Comparison of ENCODE assay signal across 16 cellular contexts in genomic region chr17:12985431-12986285, GRCh38. TPM values are rescaled to one million over a fixed set of nuclear protein-coding genes. Genes with fewer than 3 reads are reported as not detected.
A peak's percentile ranks its signal among the peaks of the same experiment; 100 is the strongest.
DNase-seq lines count a peak whose midpoint lies in the region; ATAC-seq and TF ChIP-seq lines count a peak whose summit lies in the region.
"Had no signal": no experiment of that assay in that cellular context is flagged by ENCODE, and none has a peak within 500 bp of the region (broad histone marks: within the 10 kb centered on the region; RNA-seq: fewer than 3 reads in every experiment).

No MANE protein-coding gene starts in this region.

- in situ Hi-C loops in gastrocnemius medialis (cut with MboI; ENCODE audit: low sequenced_read_pairs in 4 of 4) = no loop called here

- H3K4me1 Mint-ChIP-seq in osteocyte (ENCODE audit: unreplicated experiment) = peaks cover 2% of the 10 kb centered on the region
- peaks cover 0 to 8% (median 0%) of the 10 kb centered on the region in 7 donors for H3K4me1 Mint-ChIP-seq in naive thymus-derived CD4-positive, alpha-beta T cell

- ATAC-seq in Right ventricle myocardium superior (ENCODE audit: poor library complexity) = peak; percentile 61
- ATAC-seq in gastrocnemius medialis = peak; percentile 32 to 34
- no peak for ATAC-seq in naive thymus-derived CD4-positive, alpha-beta T cell
- ATAC-seq in GM18498 (IDR thresholded peaks at IDR 0.05; ENCODE audit: unreplicated experiment) = no peak
- ATAC-seq: lower lobe of right lung; stimulated activated naive CD8-positive, alpha-beta T cell treated with anti-CD3 and anti-CD28 coated beads, Interleukin-15, Interleukin-2, amounts not matched to agents 100 U/mL and 50 U/mL, for 24 hours had no signal

- intact Hi-C loops in Right ventricle myocardium superior (cut with DNase I) (loop anchor here (5.0 kb wide), 1 partner anchor 318 kb away; the partner anchor contains the start of gene MYOCD), gastrocnemius medialis (cut with DNase I; ENCODE audit: low total_unique reads) (no loop called here)
- intact Hi-C loops in naive thymus-derived CD4-positive, alpha-beta T cell (cut with micrococcal nuclease) = no loop called here

- POLR2A ChIA-PET in naive thymus-derived CD4-positive, alpha-beta T cell (lab: Charles Lee) = no interaction called here

- no peaks in the 10 kb centered on the region for H3K27me3 Mint-ChIP-seq in osteocyte (ENCODE audit: unreplicated experiment)
- peaks cover 0 to 4% (median 0%) of the 10 kb centered on the region in 5 donors for H3K27me3 Mint-ChIP-seq in naive thymus-derived CD4-positive, alpha-beta T cell

- TF ChIP-seq POLR2A in gastrocnemius medialis (IDR thresholded peaks at IDR 0.05) = no peak

- TF ChIP-seq CTCF in gastrocnemius medialis (IDR thresholded peaks at IDR 0.05 in 4 of 5, conservative IDR thresholded peaks at IDR 0.05 in 1 of 5) = no peak
- no peak for TF ChIP-seq CTCF in osteocyte (IDR thresholded peaks at IDR 0.05)

- CTCF ChIA-PET in naive thymus-derived CD4-positive, alpha-beta T cell (lab: Charles Lee) = interaction anchor here (0.7 to 1.6 kb wide), 2 partner anchors 17 to 22 kb away, joined by 3 to 4 read pairs; no protein-coding TSS in a partner anchor

- peaks cover 0 to 2% (median 2%) of the 10 kb centered on the region in 3 donors for H3K27me3 ChIP-seq in gastrocnemius medialis
- no peaks in the 10 kb centered on the region for H3K27me3 ChIP-seq in naive thymus-derived CD4-positive, alpha-beta T cell (ENCODE audit: control insufficient read depth in 2 of 2, insufficient read depth in 2 of 2, low read length in 2 of 2)
- H3K27me3 ChIP-seq: ovary had no signal

- no peak overlapping the region for H3K4me3 ChIP-seq in gastrocnemius medialis
- H3K4me3 ChIP-seq in naive thymus-derived CD4-positive, alpha-beta T cell (ENCODE audit: low read length) = no peak overlapping the region
- H3K4me3 ChIP-seq: lower lobe of right lung, ovary had no signal

- H3K4me1 ChIP-seq in gastrocnemius medialis = peaks cover 0 to 14% of the 10 kb centered on the region in 2 donors
- peaks cover 0 to 10% of the 10 kb centered on the region in 2 donors for H3K4me1 ChIP-seq in naive thymus-derived CD4-positive, alpha-beta T cell (ENCODE audit: control insufficient read depth in 2 of 2, insufficient read depth in 2 of 2, low read length in 2 of 2)
- H3K4me1 ChIP-seq: lower lobe of right lung had no signal

- no peak overlapping the region for H3K4me3 Mint-ChIP-seq in osteocyte (ENCODE audit: unreplicated experiment)
- no peak overlapping the region for H3K4me3 Mint-ChIP-seq in naive thymus-derived CD4-positive, alpha-beta T cell
- H3K4me3 Mint-ChIP-seq: activated naive CD8-positive, alpha-beta T cell treated with anti-CD3 and anti-CD28 coated beads for 36 hours; CD4-positive, alpha-beta memory T cell had no signal

- H3K36me3 Mint-ChIP-seq in osteocyte (ENCODE audit: unreplicated experiment) = peaks cover 7% of the 10 kb centered on the region
- peaks cover 0 to 11% (median 9%) of the 10 kb centered on the region in 5 donors for H3K36me3 Mint-ChIP-seq in naive thymus-derived CD4-positive, alpha-beta T cell

- DNase-seq in GM03348 (ENCODE audit: low spot score) = peak; percentile 44
- DNase-seq in RPMI8226 = peak; percentile 9
- no peak for DNase-seq in Right ventricle myocardium superior
- no peak for DNase-seq in gastrocnemius medialis
- DNase-seq in osteocyte (ENCODE audit: extremely low spot score, unreplicated experiment) = no peak
- DNase-seq in NCI-H1436 treated with DMSO at 0.1 percent for 48 hours (lab: John Stamatoyannopoulos, UW) = no peak
- no peak for DNase-seq in naive thymus-derived CD4-positive, alpha-beta T cell
- DNase-seq: activated naive CD8-positive, alpha-beta T cell treated with anti-CD3 and anti-CD28 coated beads for 36 hours; CD4-positive, alpha-beta memory T cell; lower lobe of right lung; NCI-H226; ovary; SIG-M5; stimulated activated CD4-positive, alpha-beta T cell treated with anti-CD3 and anti-CD28 coated beads, Interleukin-2, amount 100 ng/mL, for 48 hours; stimulated activated naive CD8-positive, alpha-beta T cell treated with anti-CD3 and anti-CD28 coated beads, Interleukin-15, Interleukin-2, amounts not matched to agents 100 U/mL and 50 U/mL, for 24 hours had no signal

- H3K27ac ChIP-seq in gastrocnemius medialis = peak overlapping the region; percentile 34 to 74 (median 66)
- H3K27ac ChIP-seq in naive thymus-derived CD4-positive, alpha-beta T cell (ENCODE audit: low read depth, low read length) = no peak overlapping the region
- H3K27ac ChIP-seq: lower lobe of right lung, ovary had no signal

- no peak overlapping the region for H3K27ac Mint-ChIP-seq in osteocyte (ENCODE audit: unreplicated experiment)
- H3K27ac Mint-ChIP-seq in naive thymus-derived CD4-positive, alpha-beta T cell = no peak overlapping the region
- H3K27ac Mint-ChIP-seq: activated naive CD8-positive, alpha-beta T cell treated with anti-CD3 and anti-CD28 coated beads for 36 hours; CD4-positive, alpha-beta memory T cell had no signal

- no peaks in the 10 kb centered on the region for H3K9me3 Mint-ChIP-seq in osteocyte (ENCODE audit: unreplicated experiment)
- peaks cover 0 to 8% (median 3%) of the 10 kb centered on the region in 11 donors for H3K9me3 Mint-ChIP-seq in naive thymus-derived CD4-positive, alpha-beta T cell
- H3K9me3 Mint-ChIP-seq: activated naive CD8-positive, alpha-beta T cell treated with anti-CD3 and anti-CD28 coated beads for 36 hours had no signal

- H3K9me3 ChIP-seq in gastrocnemius medialis = no peaks in the 10 kb centered on the region
- peaks cover 0 to 9% (median 0%) of the 10 kb centered on the region in 3 experiments for H3K9me3 ChIP-seq in naive thymus-derived CD4-positive, alpha-beta T cell (ENCODE audit: control insufficient read depth in 2 of 3, low read length in 3 of 3)
- H3K9me3 ChIP-seq: lower lobe of right lung, ovary had no signal

- peaks cover 0 to 4% of the 10 kb centered on the region in 2 donors for H3K36me3 ChIP-seq in gastrocnemius medialis
- peaks cover 0 to 11% (median 0%) of the 10 kb centered on the region in 3 experiments for H3K36me3 ChIP-seq in naive thymus-derived CD4-positive, alpha-beta T cell (ENCODE audit: control insufficient read depth in 2 of 3, insufficient read depth in 3 of 3, low read length in 3 of 3)
- H3K36me3 ChIP-seq: ovary had no signal

RNA-seq across cellular contexts. Expression of gene ELAC2, which starts 32.2 kb away (rescaled TPM):
- total RNA-seq in Right ventricle myocardium superior = 62.5 TPM
- total RNA-seq in gastrocnemius medialis = 10 to 100 TPM; 70.7 to 78.7 (median 76.2) TPM
- 49.5 and 51.8 TPM in 2 replicates for total RNA-seq in osteocyte
- 10 to 100 TPM; 65.2 to 78.9 (median 75.3) TPM for total RNA-seq in naive thymus-derived CD4-positive, alpha-beta T cell
- 10 to 100 TPM; 43.4 to 79.3 TPM for polyA plus RNA-seq in naive thymus-derived CD4-positive, alpha-beta T cell

Comparison
In these comparisons a context has a peak if more than half of its experiments do, and no peak if none do; other contexts are left out.
1. DNase-seq: peak in GM03348 (single experiment) and RPMI8226 (single experiment); none in Right ventricle myocardium superior (single experiment), gastrocnemius medialis (0 of 2), osteocyte (single experiment), NCI-H1436 treated with DMSO at 0.1 percent for 48 hours (single experiment) and naive thymus-derived CD4-positive, alpha-beta T cell (0 of 9).
2. ATAC-seq: peak in Right ventricle myocardium superior (single experiment) and gastrocnemius medialis (2 of 2); none in naive thymus-derived CD4-positive, alpha-beta T cell (single experiment) and GM18498 (single experiment).